ENCODE assay signal across 1 cellular context in the genomic region with DNA sequence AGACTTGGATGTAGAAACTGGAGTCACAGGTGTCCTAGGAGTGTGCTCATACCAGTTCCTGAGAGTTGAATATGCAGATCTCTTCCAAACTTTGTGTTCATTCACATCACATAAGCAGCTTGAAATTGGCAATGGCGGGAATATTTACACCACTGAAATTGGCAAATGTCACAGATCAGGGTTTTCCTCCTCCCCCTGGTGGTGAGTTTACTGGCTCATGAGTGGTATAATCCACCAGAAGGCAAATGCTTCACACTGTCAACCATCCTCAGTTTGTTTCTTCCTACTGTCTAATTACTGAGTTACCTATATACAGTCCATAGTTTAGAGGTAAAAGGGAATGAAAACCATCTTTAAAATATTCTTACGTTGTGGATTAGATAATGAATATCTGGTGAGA.
TF ChIP-seq lines count a peak whose summit lies in the region.

No MANE protein-coding gene starts in this region.

TF ChIP-seq in Ishikawa, 13 proteins besides CTCF, POLR2A, EP300 and RAD21 (continued from another document):
- TF ChIP-seq, protein P1, sequence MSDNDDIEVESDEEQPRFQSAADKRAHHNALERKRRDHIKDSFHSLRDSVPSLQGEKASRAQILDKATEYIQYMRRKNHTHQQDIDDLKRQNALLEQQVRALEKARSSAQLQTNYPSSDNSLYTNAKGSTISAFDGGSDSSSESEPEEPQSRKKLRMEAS (IDR thresholded peaks at IDR 0.05): no peak
- TF ChIP-seq YY1 (IDR thresholded peaks at IDR 0.05; ENCODE audit: low read depth) (no peak), ZBTB7A (IDR thresholded peaks at IDR 0.05; ENCODE audit: low read depth) (no peak), CREB1 (IDR thresholded peaks at IDR 0.05; ENCODE audit: low read depth) (no peak), CEBPB (IDR thresholded peaks at IDR 0.05) (no peak), EGR1 (IDR thresholded peaks at IDR 0.05) (no peak), FOXM1 (IDR thresholded peaks at IDR 0.05; ENCODE audit: borderline replicate concordance, low read depth) (no peak), TAF1 (IDR thresholded peaks at IDR 0.05; ENCODE audit: low read depth) (no peak), NFIC (IDR thresholded peaks at IDR 0.05) (no peak)
- TF ChIP-seq, protein P2, sequence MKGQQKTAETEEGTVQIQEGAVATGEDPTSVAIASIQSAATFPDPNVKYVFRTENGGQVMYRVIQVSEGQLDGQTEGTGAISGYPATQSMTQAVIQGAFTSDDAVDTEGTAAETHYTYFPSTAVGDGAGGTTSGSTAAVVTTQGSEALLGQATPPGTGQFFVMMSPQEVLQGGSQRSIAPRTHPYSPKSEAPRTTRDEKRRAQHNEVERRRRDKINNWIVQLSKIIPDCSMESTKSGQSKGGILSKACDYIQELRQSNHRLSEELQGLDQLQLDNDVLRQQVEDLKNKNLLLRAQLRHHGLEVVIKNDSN (IDR thresholded peaks at IDR 0.05): no peak
